Comparison of ENCODE assay signal across 12 cellular contexts in genomic region chr6:90044833-90045337, GRCh38.
DNase-seq lines count a peak whose midpoint lies in the region; ATAC-seq and TF ChIP-seq lines count a peak whose summit lies in the region.
"Had no signal": no experiment of that assay in that cellular context is flagged by ENCODE, and none has a peak within 500 bp of the region (broad histone marks: within the 10 kb centered on the region; RNA-seq: fewer than 3 reads in every experiment).

No MANE protein-coding gene starts in this region.

- intact Hi-C loops in activated CD8-positive, alpha-beta T cell treated with anti-CD3 and anti-CD28 coated beads for 36 hours (cut with micrococcal nuclease): no loop called here

- peak overlapping the region; percentile 45; the same call in 1 of the 2 replicates for H3K4me2 ChIP-seq in GM23338

- no peaks in the 10 kb centered on the region for H3K36me3 ChIP-seq in GM23338 (ENCODE audit: insufficient read depth)
- H3K36me3 ChIP-seq: thyroid gland had no signal

- TF ChIP-seq CTCF in GM23338 (conservative IDR thresholded peaks at IDR 0.05; ENCODE audit: low read depth in 2 of 2): no peak
- no peak for TF ChIP-seq CTCF in activated CD8-positive, alpha-beta T cell treated with anti-CD3 and anti-CD28 coated beads for 36 hours (IDR thresholded peaks at IDR 0.05)

- peak; percentile 52 for DNase-seq in AG08395 (ENCODE audit: low spot score)
- no peak for DNase-seq in GM23338 (ENCODE audit: low spot score)
- no peak for DNase-seq in activated CD8-positive, alpha-beta T cell treated with anti-CD3 and anti-CD28 coated beads for 36 hours
- DNase-seq in iris pigment epithelial cell (ENCODE audit: low read depth): peak; percentile 82
- no peak for DNase-seq in NCI-H146 (lab: John Stamatoyannopoulos, UW)
- DNase-seq in activated gamma-delta T cell (lab: John Stamatoyannopoulos, UW): no peak
- no peak for DNase-seq in NCI-H2029 treated with DMSO at 0.1 percent for 48 hours (lab: John Stamatoyannopoulos, UW)
- DNase-seq in stimulated activated CD4-positive, alpha-beta T cell treated with anti-CD3 and anti-CD28 coated beads, Interleukin-1b, Interleukin-23, amount 100 ng/mL, for 48 hours: no peak
- DNase-seq: Karpas-422, T-cell, thyroid gland had no signal

- H3K9me3 Mint-ChIP-seq in GM23338: no peaks in the 10 kb centered on the region
- H3K9me3 Mint-ChIP-seq in activated CD8-positive, alpha-beta T cell treated with anti-CD3 and anti-CD28 coated beads for 36 hours: no peaks in the 10 kb centered on the region
- H3K9me3 Mint-ChIP-seq: nephron, T-cell had no signal

- no peak overlapping the region for H3K27ac Mint-ChIP-seq in GM23338
- H3K27ac Mint-ChIP-seq in activated CD8-positive, alpha-beta T cell treated with anti-CD3 and anti-CD28 coated beads for 36 hours: no peak overlapping the region
- H3K27ac Mint-ChIP-seq: nephron had no signal

- no peaks in the 10 kb centered on the region for H3K36me3 Mint-ChIP-seq in GM23338 (ENCODE audit: low read depth)
- H3K36me3 Mint-ChIP-seq in activated CD8-positive, alpha-beta T cell treated with anti-CD3 and anti-CD28 coated beads for 36 hours (ENCODE audit: low read depth): peaks cover 31% of the 10 kb centered on the region

- H3K27me3 ChIP-seq in GM23338 (ENCODE audit: insufficient read depth): no peaks in the 10 kb centered on the region
- H3K27me3 ChIP-seq: thyroid gland had no signal

- no peak overlapping the region for H2AFZ ChIP-seq in GM23338

- H3K4me3 Mint-ChIP-seq in GM23338: no peak overlapping the region
- no peak overlapping the region for H3K4me3 Mint-ChIP-seq in activated CD8-positive, alpha-beta T cell treated with anti-CD3 and anti-CD28 coated beads for 36 hours
- H3K4me3 Mint-ChIP-seq: nephron, T-cell had no signal

- CTCF ChIA-PET in activated CD8-positive, alpha-beta T cell treated with anti-CD3 and anti-CD28 coated beads for 36 hours (lab: Charles Lee): interaction anchor here (1.1 to 1.5 kb wide), 2 partner anchors 26 to 71 kb away, joined by 3 to 4 read pairs; no protein-coding TSS in a partner anchor

- H3K27me3 Mint-ChIP-seq in GM23338 (ENCODE audit: insufficient read depth, low read depth, poor library complexity): no peaks in the 10 kb centered on the region
- H3K27me3 Mint-ChIP-seq in activated CD8-positive, alpha-beta T cell treated with anti-CD3 and anti-CD28 coated beads for 36 hours: no peaks in the 10 kb centered on the region
- H3K27me3 Mint-ChIP-seq: T-cell had no signal

- no peaks in the 10 kb centered on the region for H3F3A ChIP-seq in GM23338 (replicated peaks; ENCODE audit: low read depth)

- POLR2A ChIA-PET in activated CD8-positive, alpha-beta T cell treated with anti-CD3 and anti-CD28 coated beads for 36 hours (lab: Charles Lee): interaction anchor here (0.7 to 1.3 kb wide), 4 partner anchors 9 to 36 kb away, joined by 3 to 4 read pairs (median 3); no protein-coding TSS in a partner anchor

- no peaks in the 10 kb centered on the region for H4K20me1 ChIP-seq in GM23338 (replicated peaks; ENCODE audit: insufficient read depth)

- H3K9me2 ChIP-seq in GM23338 (ENCODE audit: insufficient read depth): peaks cover 6% of the 10 kb centered on the region

- no peaks in the 10 kb centered on the region for H3K79me2 ChIP-seq in GM23338 (replicated peaks; ENCODE audit: insufficient read depth)

- H3K4me1 ChIP-seq in GM23338 (ENCODE audit: insufficient read depth): peaks cover 8% of the 10 kb centered on the region
- H3K4me1 ChIP-seq: thyroid gland had no signal

- no peak for ATAC-seq in GM23338
- peak; percentile 54 for ATAC-seq in activated CD8-positive, alpha-beta T cell treated with anti-CD3 and anti-CD28 coated beads for 36 hours

- H3K4me3 ChIP-seq in GM23338: no peak overlapping the region
- H3K4me3 ChIP-seq: thyroid gland had no signal

- peaks cover 3% of the 10 kb centered on the region; the same call in 1 of the 3 replicates for H3K4me1 Mint-ChIP-seq in GM23338
- peaks cover 32% of the 10 kb centered on the region for H3K4me1 Mint-ChIP-seq in activated CD8-positive, alpha-beta T cell treated with anti-CD3 and anti-CD28 coated beads for 36 hours (ENCODE audit: low read depth)

- no peak overlapping the region for H3K27ac ChIP-seq in GM23338 (ENCODE audit: low read depth)
- H3K27ac ChIP-seq: thyroid gland had no signal

TF ChIP-seq in GM23338, 12 proteins besides CTCF, POLR2A, EP300 and RAD21:
- TF ChIP-seq ETS1 (IDR thresholded peaks at IDR 0.05) (no peak), EZH2phosphoT487 (IDR thresholded peaks at IDR 0.05; ENCODE audit: unreplicated experiment) (no peak)

Comparison
In these comparisons a context has a peak if more than half of its experiments do, and no peak if none do; other contexts are left out.
1. DNase-seq: peak in AG08395 (single experiment) and iris pigment epithelial cell (single experiment); none in GM23338 (single experiment), activated CD8-positive, alpha-beta T cell treated with anti-CD3 and anti-CD28 coated beads for 36 hours (single experiment), NCI-H146 (single experiment), activated gamma-delta T cell (single experiment), NCI-H2029 treated with DMSO at 0.1 percent for 48 hours (single experiment) and stimulated activated CD4-positive, alpha-beta T cell treated with anti-CD3 and anti-CD28 coated beads, Interleukin-1b, Interleukin-23, amount 100 ng/mL, for 48 hours (single experiment).